Comparison of ENCODE assay signal across 1 cellular context in genomic region chr4:38076153-38076669, GRCh38.
TF ChIP-seq lines count a peak whose summit lies in the region.

No MANE protein-coding gene starts in this region.

TF ChIP-seq in GM12878, 131 proteins besides CTCF, POLR2A, EP300 and RAD21 (continued from another document and continues in another):
- TF ChIP-seq CEBPZ (IDR thresholded peaks at IDR 0.05; ENCODE audit: low read depth, low read length) (no peak), PAX5 (IDR thresholded peaks at IDR 0.05; ENCODE audit: borderline replicate concordance, low read depth, low read length) (no peak), NFXL1 (IDR thresholded peaks at IDR 0.05; ENCODE audit: borderline replicate concordance) (no peak), ATF2 (IDR thresholded peaks at IDR 0.05; ENCODE audit: low read length) (peak; percentile 95), ATF7 (IDR thresholded peaks at IDR 0.05; ENCODE audit: low read depth) (peak; percentile 28; the same call in 1 of the 2 replicates), SMARCA5 (IDR thresholded peaks at IDR 0.05) (no peak), ZBTB33 (IDR thresholded peaks at IDR 0.05) (no peak), RB1 (IDR thresholded peaks at IDR 0.05; ENCODE audit: borderline replicate concordance) (no peak), ZNF687 (IDR thresholded peaks at IDR 0.05) (peak; percentile 65; the same call in 1 of the 2 replicates), HDAC6 (IDR thresholded peaks at IDR 0.05; ENCODE audit: unreplicated experiment) (no peak), SPI1 (IDR thresholded peaks at IDR 0.05; ENCODE audit: borderline replicate concordance, insufficient read depth, low read depth, low read length) (no peak), ZNF384 (IDR thresholded peaks at IDR 0.05; ENCODE audit: borderline replicate concordance, low read depth, low read length) (no peak), CBFB (IDR thresholded peaks at IDR 0.05; ENCODE audit: low read depth) (peak; percentile 51; the same call in 1 of the 2 replicates), STAT1 (conservative IDR thresholded peaks at IDR 0.05) (no peak), E2F4 (IDR thresholded peaks at IDR 0.05; ENCODE audit: low read depth, low read length) (no peak), TCF3 (IDR thresholded peaks at IDR 0.05; ENCODE audit: borderline replicate concordance, insufficient read depth, low read depth, low read length) (no peak), RUNX3 (IDR thresholded peaks at IDR 0.05; ENCODE audit: low read length) (peak; percentile 70), ZNF217 (IDR thresholded peaks at IDR 0.05) (no peak), KAT2A (conservative IDR thresholded peaks at IDR 0.05; ENCODE audit: control insufficient read depth, low read depth, low read length) (no peak), NFIC (IDR thresholded peaks at IDR 0.05; ENCODE audit: low read depth, low read length) (peak; percentile 84), EGR1 (IDR thresholded peaks at IDR 0.05; ENCODE audit: borderline replicate concordance in 1 of 2, low read depth in 2 of 2, low read length in 2 of 2) (no peak), ZBTB11 (CRISPR knock-in tag; IDR thresholded peaks at IDR 0.05) (no peak), GATAD2B (conservative IDR thresholded peaks at IDR 0.05; ENCODE audit: low read depth) (peak; percentile 59; the same call in 1 of the 2 replicates), PRDM15 (CRISPR knock-in tag; IDR thresholded peaks at IDR 0.05) (no peak), ASH2L (IDR thresholded peaks at IDR 0.05; ENCODE audit: borderline replicate concordance, low read depth) (no peak), LARP7 (IDR thresholded peaks at IDR 0.05) (no peak), RAD51 (IDR thresholded peaks at IDR 0.05) (no peak), CBX5 (IDR thresholded peaks at IDR 0.05; ENCODE audit: low read depth) (no peak), MLLT1 (IDR thresholded peaks at IDR 0.05) (no peak; the same call in 1 of the 2 replicates), MAX (IDR thresholded peaks at IDR 0.05; ENCODE audit: low read depth, low read length) (no peak), CHD2 (IDR thresholded peaks at IDR 0.05; ENCODE audit: borderline replicate concordance, low read depth, low read length) (no peak), STAT3 (IDR thresholded peaks at IDR 0.05; ENCODE audit: low read depth, low read length) (no peak), POLR2AphosphoS5 (IDR thresholded peaks at IDR 0.05; ENCODE audit: low read length) (no peak), CEBPB (IDR thresholded peaks at IDR 0.05; ENCODE audit: borderline replicate concordance in 1 of 2, low read depth in 2 of 2, low read length in 2 of 2) (no peak; a peak in 1 of 4 replicates), SUZ12 (IDR thresholded peaks at IDR 0.05; ENCODE audit: unreplicated experiment) (no peak)
